15 cellular contexts compared by ENCODE assay signal in the genomic region with DNA sequence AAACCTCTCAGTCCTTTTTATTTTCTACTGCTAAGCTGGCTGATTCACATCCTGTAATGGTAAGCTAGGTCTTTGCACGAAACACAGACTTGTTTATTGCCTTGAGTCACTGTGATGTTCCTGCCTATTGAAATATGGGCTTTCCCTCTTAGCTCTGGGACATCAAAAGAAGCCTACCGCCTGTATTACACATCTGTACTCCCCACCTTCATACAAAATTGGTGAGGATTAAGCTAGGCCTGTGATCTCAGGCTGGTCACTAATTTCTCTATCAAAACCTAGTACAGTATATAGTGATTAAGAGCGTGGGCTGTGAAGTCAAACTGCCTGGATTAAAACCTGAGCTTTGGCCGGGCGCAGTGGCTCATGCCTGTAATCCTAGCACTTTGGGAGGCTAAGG.
A peak's percentile ranks its signal among the peaks of the same experiment; 100 is the strongest.
DNase-seq lines count a peak whose midpoint lies in the region; ATAC-seq, FAIRE-seq and TF ChIP-seq lines count a peak whose summit lies in the region.
"Had no signal": no experiment of that assay in that cellular context is flagged by ENCODE, and none has a peak within 500 bp of the region (broad histone marks: within the 10 kb centered on the region; RNA-seq: fewer than 3 reads in every experiment).

No MANE protein-coding gene starts in this region.

- H3K27ac ChIP-seq in RWPE1: peak overlapping the region; percentile 59
- H3K27ac ChIP-seq in caudate nucleus (ENCODE audit: low read depth, low read length): no peak overlapping the region
- H3K27ac ChIP-seq: body of pancreas, C4-2B had no signal

- no peak overlapping the region for H3K27ac Mint-ChIP-seq in activated naive CD4-positive, alpha-beta T cell treated with anti-CD3 and anti-CD28 coated beads, Interleukin-2, amount 50 U/mL, for 72 hours

- TF ChIP-seq CTCF in RWPE1 (conservative IDR thresholded peaks at IDR 0.05; ENCODE audit: low read depth): no peak
- TF ChIP-seq CTCF in fibroblast of pulmonary artery (IDR thresholded peaks at IDR 0.05; ENCODE audit: low read length, missing control alignments): no peak

- no peak for DNase-seq in activated naive CD4-positive, alpha-beta T cell treated with anti-CD3 and anti-CD28 coated beads, Interleukin-2, amount 50 U/mL, for 72 hours (ENCODE audit: low spot score in 2 of 2)
- no peak for DNase-seq in activated naive CD4-positive, alpha-beta T cell (lab: John Stamatoyannopoulos, UW)
- DNase-seq in RWPE1 (ENCODE audit: low spot score) (peak; percentile 90), fibroblast of pulmonary artery (ENCODE audit: low read depth) (peak; percentile 23), urothelium cell line (ENCODE audit: low spot score) (peak; percentile 27), caudate nucleus (lab: John Stamatoyannopoulos, UW) (no peak), NCI-H1105 (lab: John Stamatoyannopoulos, UW) (no peak)
- DNase-seq: body of pancreas; erythroblast; islet precursor cell; NCI-H1694 treated with DMSO at 0.1 percent for 48 hours; stimulated activated CD4-positive, alpha-beta T cell treated with anti-CD3 and anti-CD28 coated beads, Interleukin-12 subunit alpha, Interleukin-12 subunit beta, amount 100 ng/mL, for 4 hours had no signal

- FAIRE-seq in urothelium cell line (lab: Jason Lieb, UNC): no peak

- no peaks in the 10 kb centered on the region for H3K9me3 Mint-ChIP-seq in activated naive CD4-positive, alpha-beta T cell treated with anti-CD3 and anti-CD28 coated beads, Interleukin-2, amount 50 U/mL, for 72 hours
- H3K9me3 Mint-ChIP-seq: nephron had no signal

- H3K4me3 ChIP-seq in fibroblast of pulmonary artery (replicated peaks; ENCODE audit: low read depth, low read length): no peak overlapping the region
- H3K4me3 ChIP-seq: body of pancreas had no signal

- H3K36me3 Mint-ChIP-seq in activated naive CD4-positive, alpha-beta T cell treated with anti-CD3 and anti-CD28 coated beads, Interleukin-2, amount 50 U/mL, for 72 hours: no peaks in the 10 kb centered on the region

- POLR2A ChIA-PET in RWPE1 (lab: Yijun Ruan, JAX; ENCODE audit: low non-redundant PET): interaction anchor here (0.6 kb wide), 1 partner anchor 26 kb away, joined by 4 read pairs; no protein-coding TSS in a partner anchor

- peak; percentile 44 to 91 for ATAC-seq in activated naive CD4-positive, alpha-beta T cell treated with anti-CD3 and anti-CD28 coated beads, Interleukin-2, amount 50 U/mL, for 72 hours
- no peak for ATAC-seq in HG03280 (IDR thresholded peaks at IDR 0.05; ENCODE audit: unreplicated experiment)
- ATAC-seq: body of pancreas had no signal

- CTCF ChIA-PET in RWPE1 (lab: Yijun Ruan, JAX): interaction anchor here (0.5 to 0.9 kb wide), 6 partner anchors 44 to 1857 kb away, joined by 3 to 4 read pairs (median 3); partner anchors contain the start of gene PSMB7

Comparison
In these comparisons a context has a peak if more than half of its experiments do, and no peak if none do; other contexts are left out.
1. DNase-seq: peak in RWPE1 (single experiment), fibroblast of pulmonary artery (single experiment) and urothelium cell line (single experiment); none in activated naive CD4-positive, alpha-beta T cell treated with anti-CD3 and anti-CD28 coated beads, Interleukin-2, amount 50 U/mL, for 72 hours (0 of 2), activated naive CD4-positive, alpha-beta T cell (0 of 4), caudate nucleus (0 of 61) and NCI-H1105 (single experiment).